In the genomic region with DNA sequence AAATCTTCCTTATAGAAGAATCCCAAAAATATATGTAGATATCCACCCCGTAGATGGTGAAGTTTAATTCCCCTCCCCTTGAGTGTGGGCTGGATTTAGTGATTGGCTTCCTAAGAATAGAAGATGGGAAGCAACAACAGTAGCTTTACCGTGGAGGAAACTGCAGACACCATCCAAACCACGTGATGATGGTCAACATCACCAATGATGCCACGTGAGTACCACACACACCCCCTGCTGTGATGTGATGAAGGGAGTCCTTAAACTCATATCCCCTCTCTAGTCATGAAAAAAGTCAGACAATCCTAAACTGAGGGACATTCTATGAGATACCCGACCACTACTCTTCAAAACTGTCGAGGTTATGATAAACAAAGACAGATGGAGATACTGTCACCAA, we compare ENCODE assay signal across 34 cellular contexts. TPM values are rescaled to one million over a fixed set of nuclear protein-coding genes. Genes with fewer than 3 reads are reported as not detected.
"Had no signal": no experiment of that assay in that cellular context is flagged by ENCODE, and none has a peak within 500 bp of the region (broad histone marks: within the 10 kb centered on the region; RNA-seq: fewer than 3 reads in every experiment).

No MANE protein-coding gene starts in this region.

- H3K4me1 ChIP-seq: esophagus squamous epithelium, heart right ventricle, left lung, prostate gland, right atrium auricular region, sigmoid colon, stomach, thyroid gland had no signal

- H3K27ac ChIP-seq: esophagus squamous epithelium, heart right ventricle, left lung, prostate gland, right atrium auricular region, sigmoid colon, stomach, thyroid gland had no signal

- H3K9me3 ChIP-seq: prostate gland, thyroid gland had no signal

- FAIRE-seq: islet of Langerhans had no signal

- DNase-seq: cortex of kidney; effector memory CD8-positive, alpha-beta T cell; erythroblast; esophagus squamous epithelium; foreskin melanocyte; glutamatergic neuron; heart right ventricle; hippocampal formation; left cardiac atrium; left lung; mesendoderm; midbrain; naive thymus-derived CD8-positive, alpha-beta T cell; nephron progenitor cell; nucleus accumbens; sigmoid colon; stimulated activated CD4-positive, alpha-beta T cell treated with anti-CD3 and anti-CD28 coated beads, Interleukin-2, amount 100 ng/mL, for 24 hours; stimulated activated CD4-positive, alpha-beta T cell treated with anti-CD3 and anti-CD28 coated beads, Interleukin-4, amount 100 ng/mL, for 24 hours; stimulated activated naive CD4-positive, alpha-beta T cell treated with Interleukin-2 at 50 U/mL for 16 hours; stomach; thyroid gland; trophoblast cell had no signal

- H3K36me3 ChIP-seq: esophagus squamous epithelium, heart right ventricle, left lung, prostate gland, right atrium auricular region, sigmoid colon, stomach, thyroid gland had no signal

- H3K4me3 ChIP-seq: esophagus squamous epithelium, heart right ventricle, left lung, prostate gland, right atrium auricular region, sigmoid colon, stomach, thyroid gland had no signal

- ATAC-seq: effector memory CD8-positive, alpha-beta T cell; heart right ventricle; left cardiac atrium; left lung; naive thymus-derived CD8-positive, alpha-beta T cell; stimulated activated effector memory CD8-positive, alpha-beta T cell treated with anti-CD3 and anti-CD28 coated beads, Interleukin-12 subunit alpha, Interleukin-12 subunit beta, amount 100 ng/mL, for 72 hours had no signal

- H3K27me3 ChIP-seq: right atrium auricular region, thyroid gland had no signal

RNA-seq across cellular contexts. Expression of a gene that starts 41.1 kb away (rescaled TPM):
- total RNA-seq: dermis microvascular lymphatic vessel endothelial cell; esophagus squamous epithelium; heart right ventricle; kidney epithelial cell; left cardiac atrium; left lung; lung microvascular endothelial cell; naive thymus-derived CD8-positive, alpha-beta T cell; osteocyte; prostate gland; right atrium auricular region; sigmoid colon; skeletal muscle tissue; stomach; subcutaneous adipose tissue; temporal lobe; thyroid gland; urinary bladder had no signal
- polyA plus RNA-seq: heart right ventricle; naive thymus-derived CD8-positive, alpha-beta T cell; stomach had no signal
